Comparison of ENCODE assay signal across 8 cellular contexts in genomic region chr17:75088465-75088895, GRCh38. TPM values are rescaled to one million over a fixed set of nuclear protein-coding genes. Genes with fewer than 3 reads are reported as not detected.
DNase-seq lines count a peak whose midpoint lies in the region; ATAC-seq and TF ChIP-seq lines count a peak whose summit lies in the region.

No MANE protein-coding gene starts in this region.

- peak; percentile 21 for ATAC-seq in HG02678 (IDR thresholded peaks at IDR 0.05; ENCODE audit: unreplicated experiment)
- ATAC-seq in HG03469 (IDR thresholded peaks at IDR 0.05; ENCODE audit: unreplicated experiment), result no peak

- peak overlapping the region; percentile 91 for H2AFZ ChIP-seq in smooth muscle cell (ENCODE audit: low read depth)

- H3K27me3 ChIP-seq in ascending aorta, result no peaks in the 10 kb centered on the region
- no peaks in the 10 kb centered on the region for H3K27me3 ChIP-seq in iPS-18a (ENCODE audit: control insufficient read depth, insufficient read depth, low read length)
- no peaks in the 10 kb centered on the region for H3K27me3 ChIP-seq in smooth muscle cell (ENCODE audit: low read depth)

- peaks cover 22% of the 10 kb centered on the region for H3F3A ChIP-seq in smooth muscle cell (ENCODE audit: low read depth)

- H3K4me2 ChIP-seq in smooth muscle cell, result peak overlapping the region; percentile 94

- 41% methylated on average over 9 of the region's 9 CpGs for WGBS in smooth muscle cell (ENCODE audit: low lambda C conversion rate)

- intact Hi-C loops in ascending aorta (cut with DNase I), result no loop called here

- H3K9me3 ChIP-seq in ascending aorta (no peaks in the 10 kb centered on the region), iPS-18a (ENCODE audit: control insufficient read depth, low read depth, low read length) (no peaks in the 10 kb centered on the region), smooth muscle cell (replicated peaks; ENCODE audit: low read depth) (no peaks in the 10 kb centered on the region)

- DNase-seq in ascending aorta (ENCODE audit: low spot score in 2 of 2), result no peak
- DNase-seq in smooth muscle cell (lab: John Stamatoyannopoulos, UW; ENCODE audit: unreplicated experiment), result no peak
- no peak for DNase-seq in SW 1271 (lab: John Stamatoyannopoulos, UW)
- no peak for DNase-seq in CD1c-positive myeloid dendritic cell (ENCODE audit: extremely low spot score)
- DNase-seq in GDM1 (lab: John Stamatoyannopoulos, UW), result no peak

- H3K4me1 ChIP-seq in ascending aorta (peaks cover 0 to 3% of the 10 kb centered on the region in 2 donors), iPS-18a (ENCODE audit: control insufficient read depth, low read depth, low read length) (peaks cover 12% of the 10 kb centered on the region), smooth muscle cell (ENCODE audit: low read depth) (peaks cover 29% of the 10 kb centered on the region)

- H3K4me3 ChIP-seq in ascending aorta (peak overlapping the region; percentile 51 to 73), iPS-18a (ENCODE audit: low read length) (peak overlapping the region; percentile 72), smooth muscle cell (peak overlapping the region; percentile 87)

- H3K79me2 ChIP-seq in smooth muscle cell (ENCODE audit: low read depth), result peaks cover 25% of the 10 kb centered on the region

- no peaks in the 10 kb centered on the region for H3K36me3 ChIP-seq in ascending aorta
- H3K36me3 ChIP-seq in iPS-18a (ENCODE audit: control insufficient read depth, low read depth, low read length), result no peaks in the 10 kb centered on the region
- H3K36me3 ChIP-seq in smooth muscle cell (ENCODE audit: low read depth), result no peaks in the 10 kb centered on the region

- peaks cover 6% of the 10 kb centered on the region for H4K20me1 ChIP-seq in smooth muscle cell (ENCODE audit: low read depth)

- H3K27ac ChIP-seq in ascending aorta (peak overlapping the region; percentile 47 to 76), iPS-18a (ENCODE audit: low read length) (peak overlapping the region; percentile 24), smooth muscle cell (ENCODE audit: low read depth) (peak overlapping the region; percentile 87)

- TF ChIP-seq CTCF in ascending aorta (IDR thresholded peaks at IDR 0.05) (no peak), smooth muscle cell (IDR thresholded peaks at IDR 0.05; ENCODE audit: borderline replicate concordance, insufficient read depth, poor library complexity, severe bottlenecking) (no peak)

- H3K9ac ChIP-seq in iPS-18a (ENCODE audit: low read length) (peak overlapping the region; percentile 70), smooth muscle cell (ENCODE audit: low read depth) (peak overlapping the region; percentile 76)

RNA-seq across cellular contexts. Expression of gene SLC16A5, which starts 0.7 kb away (rescaled TPM):
- total RNA-seq in ascending aorta (101 TPM), smooth muscle cell (11.1 and 17.1 TPM in 2 replicates)
- 19.5 and 22.0 TPM in 2 replicates for polyA plus RNA-seq in smooth muscle cell

RNA-seq across cellular contexts. Expression of gene ARMC7, which starts 21.3 kb away (rescaled TPM):
- total RNA-seq in ascending aorta (1.4 TPM), smooth muscle cell (3.0 and 6.8 TPM in 2 replicates)
- 1.8 and 3.5 TPM in 2 replicates for polyA plus RNA-seq in smooth muscle cell

RNA-seq across cellular contexts. Expression of gene KCTD2, which starts 41.5 kb away (rescaled TPM):
- 31.4 TPM for total RNA-seq in ascending aorta
- 18.2 and 27.3 TPM in 2 replicates for total RNA-seq in smooth muscle cell
- 11.1 and 12.7 TPM in 2 replicates for polyA plus RNA-seq in smooth muscle cell

RNA-seq across cellular contexts. Expression of gene ATP5PD, which starts 41.7 kb away (rescaled TPM):
- 133 TPM for total RNA-seq in ascending aorta
- 233 and 309 TPM in 2 replicates for total RNA-seq in smooth muscle cell
- 318 and 321 TPM in 2 replicates for polyA plus RNA-seq in smooth muscle cell

RNA-seq across cellular contexts. Expression of gene NT5C, which starts 43.1 kb away (rescaled TPM):
- total RNA-seq in ascending aorta (18.3 TPM), smooth muscle cell (25.8 and 39.9 TPM in 2 replicates)
- polyA plus RNA-seq in smooth muscle cell, result 46.8 and 53.5 TPM in 2 replicates

Comparison
In these comparisons a context has a peak if more than half of its experiments do, and no peak if none do; other contexts are left out.
1. H3K27ac ChIP-seq: peak in every context shown above with its lines; median percentile 87 in smooth muscle cell; 62 in ascending aorta; 24 in iPS-18a.